1 cellular context compared by ENCODE assay signal in the genomic region with DNA sequence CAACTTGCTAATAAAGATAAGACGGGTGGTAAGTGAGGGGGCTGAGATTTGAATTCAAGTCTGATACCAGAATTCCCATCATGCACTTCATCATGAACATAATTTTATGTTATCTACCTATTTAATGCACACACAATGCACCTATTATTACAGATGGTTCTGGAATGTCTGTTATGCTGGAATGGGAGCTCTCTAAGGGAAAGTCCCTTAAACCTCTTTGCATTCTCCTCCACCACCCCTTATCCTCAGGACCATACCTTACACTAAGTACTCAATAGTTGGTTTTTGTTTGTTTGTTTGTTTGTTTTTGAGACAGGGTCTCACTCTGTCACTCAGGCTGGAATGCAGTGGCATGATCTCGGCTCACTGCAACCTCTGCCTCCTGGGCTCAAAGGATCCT.
TF ChIP-seq lines count a peak whose summit lies in the region.

No MANE protein-coding gene starts in this region.

TF ChIP-seq in WTC11, 78 proteins besides CTCF, POLR2A, EP300 and RAD21 (continued from another document):
- TF ChIP-seq ZNF512 (CRISPR knock-in tag; IDR thresholded peaks at IDR 0.05; ENCODE audit: borderline replicate concordance) (no peak), MXD4 (CRISPR knock-in tag; IDR thresholded peaks at IDR 0.05; ENCODE audit: borderline replicate concordance) (no peak), FOXP1 (CRISPR knock-in tag; IDR thresholded peaks at IDR 0.05; ENCODE audit: borderline replicate concordance) (no peak), FOXP4 (CRISPR knock-in tag; IDR thresholded peaks at IDR 0.05) (no peak), ATF1 (CRISPR knock-in tag; IDR thresholded peaks at IDR 0.05) (no peak), FOXJ3 (CRISPR knock-in tag; IDR thresholded peaks at IDR 0.05; ENCODE audit: borderline replicate concordance) (no peak), IRF2 (CRISPR knock-in tag; IDR thresholded peaks at IDR 0.05; ENCODE audit: borderline replicate concordance, low read depth) (no peak), RELA (CRISPR knock-in tag; IDR thresholded peaks at IDR 0.05; ENCODE audit: borderline replicate concordance) (no peak), KAT7 (CRISPR knock-in tag; IDR thresholded peaks at IDR 0.05; ENCODE audit: borderline replicate concordance) (no peak), ZNF423 (CRISPR knock-in tag; IDR thresholded peaks at IDR 0.05) (no peak)
